ENCODE assay signal across 18 cellular contexts in the genomic region with DNA sequence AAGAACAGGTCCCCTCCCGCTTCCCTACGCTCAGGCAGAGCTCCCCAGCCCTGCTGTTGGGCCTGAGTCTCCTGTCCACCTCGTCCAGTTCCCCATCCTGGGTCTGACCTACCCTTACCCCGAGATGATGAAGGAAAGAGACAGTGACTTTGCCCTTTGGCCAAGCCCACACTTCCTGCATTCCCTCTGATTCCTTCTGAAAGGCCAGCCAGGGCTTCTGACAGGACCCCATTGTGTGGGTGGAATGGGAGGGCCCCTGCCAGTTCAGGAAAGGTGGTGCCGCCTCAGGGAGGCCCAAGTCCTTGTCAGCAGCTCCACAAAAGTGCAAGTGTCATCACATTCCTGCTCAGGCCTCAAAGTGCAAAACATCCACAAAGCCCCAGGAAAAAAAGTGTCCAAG.
A peak's percentile ranks its signal among the peaks of the same experiment; 100 is the strongest.
DNase-seq lines count a peak whose midpoint lies in the region; ATAC-seq, FAIRE-seq and TF ChIP-seq lines count a peak whose summit lies in the region.
"Had no signal": no experiment of that assay in that cellular context is flagged by ENCODE, and none has a peak within 500 bp of the region (broad histone marks: within the 10 kb centered on the region; RNA-seq: fewer than 3 reads in every experiment).

No MANE protein-coding gene starts in this region.

- H3K36me3 ChIP-seq in HepG2 (replicated peaks in 1 of 2; ENCODE audit: control insufficient read depth in 1 of 2, insufficient read depth in 2 of 2, low read length in 2 of 2), result no peaks in the 10 kb centered on the region
- H3K36me3 ChIP-seq: lower lobe of right lung, ovary, vagina had no signal

- TF ChIP-seq RAD21 in HepG2 (CRISPR knock-in tag; IDR thresholded peaks at IDR 0.05), result no peak

- ATAC-seq in WTC11 (no peak), HepG2 (peak; percentile 80)

- peak overlapping the region in 1 of 3 experiments; percentile 49; a peak in 2 of 6 replicates for H3K4me3 ChIP-seq in HepG2 (replicated peaks in 1 of 3; ENCODE audit: insufficient read depth in 1 of 3, low read depth in 2 of 3, low read length in 3 of 3)
- H3K4me3 ChIP-seq: lower lobe of right lung, ovary, vagina had no signal

- DNase-seq in ELF-1 (ENCODE audit: low read depth, low spot score), result peak; percentile 83
- DNase-seq in WTC11 (ENCODE audit: low spot score), result no peak
- peak; percentile 61 for DNase-seq in HepG2 (ENCODE audit: low spot score)
- DNase-seq in retina, result peak; percentile 28
- DNase-seq in stimulated activated CD4-positive, alpha-beta T cell treated with anti-CD3 and anti-CD28 coated beads, Interleukin-15, amount 100 ng/mL, for 24 hours, result no peak
- no peak for DNase-seq in DMS153 (lab: John Stamatoyannopoulos, UW)
- DNase-seq in NCI-H510A (lab: John Stamatoyannopoulos, UW), result no peak
- DNase-seq: activated CD4-positive, alpha-beta T cell treated with anti-CD3 and anti-CD28 coated beads for 4 hours; activated naive CD4-positive, alpha-beta T cell treated with anti-CD3 and anti-CD28 coated beads for 36 hours; activated T-cell treated with anti-CD3 and anti-CD28 coated beads, Interleukin-2, amount 50 U/mL, for 48 hours; amygdala; caudate nucleus; CD4-positive, alpha-beta T cell; GDM1; lower lobe of right lung; NCI-H187 treated with DMSO at 0.1 percent for 48 hours; ovary had no signal

- no peaks in the 10 kb centered on the region for H4K20me1 ChIP-seq in HepG2 (ENCODE audit: insufficient read depth, low read length)

- peak; percentile 18 for FAIRE-seq in HepG2 (lab: Jason Lieb, UNC)

- 0 out of 2 replicates have a peak overlapping the region, but pooled peaks have one; percentile 21 for H3K9ac ChIP-seq in HepG2 (ENCODE audit: insufficient read depth, low read depth, low read length)

- TF ChIP-seq EP300 in HepG2 (IDR thresholded peaks at IDR 0.05; ENCODE audit: low read depth in 2 of 2, low read length in 2 of 2) (no peak), HepG2 (CRISPR knock-in tag; IDR thresholded peaks at IDR 0.05; ENCODE audit: borderline replicate concordance) (no peak)

- no peak for TF ChIP-seq POLR2A in HepG2 (IDR thresholded peaks at IDR 0.05; ENCODE audit: insufficient read depth in 1 of 2, low read depth in 2 of 2, low read length in 2 of 2)

- BruUV-seq in HepG2 (replicated peaks; lab: Mats Ljungman, UMichigan), result no TSS peak

- no peak overlapping the region for H3K4me3 Mint-ChIP-seq in WTC11
- H3K4me3 Mint-ChIP-seq: activated naive CD4-positive, alpha-beta T cell treated with anti-CD3 and anti-CD28 coated beads for 36 hours; CD4-positive, alpha-beta T cell had no signal

- H3K4me1 ChIP-seq in HepG2 (ENCODE audit: insufficient read depth, low read length), result peaks cover 38% of the 10 kb centered on the region
- H3K4me1 ChIP-seq: vagina had no signal

- TF ChIP-seq CTCF in WTC11 (IDR thresholded peaks at IDR 0.05) (no peak), HepG2 (CRISPR knock-in tag; IDR thresholded peaks at IDR 0.05) (no peak)

- no peaks in the 10 kb centered on the region for H3K27me3 Mint-ChIP-seq in WTC11 (ENCODE audit: low read depth)
- H3K27me3 Mint-ChIP-seq: CD4-positive, alpha-beta T cell had no signal

- no peaks in the 10 kb centered on the region for H3K9me3 Mint-ChIP-seq in WTC11
- H3K9me3 Mint-ChIP-seq: activated naive CD4-positive, alpha-beta T cell treated with anti-CD3 and anti-CD28 coated beads for 36 hours; CD4-positive, alpha-beta T cell had no signal

- 0% methylated on average over 2 of the region's 5 CpGs for WGBS in HepG2 (ENCODE audit: low lambda C conversion rate)

- no peaks in the 10 kb centered on the region for H3K27me3 ChIP-seq in HepG2 (ENCODE audit: control insufficient read depth in 1 of 2, insufficient read depth in 2 of 2, low read length in 2 of 2)
- H3K27me3 ChIP-seq: ovary, vagina had no signal

- no peaks in the 10 kb centered on the region for H3K9me3 ChIP-seq in HepG2 (ENCODE audit: low read length)
- H3K9me3 ChIP-seq: lower lobe of right lung, ovary, vagina had no signal

- in situ Hi-C loops in HepG2 (cut with HindIII; ENCODE audit: extremely low pct_ligation_motif_present, low pct_unique_long_range_greater_than_20kb), result no loop called here

- H3K27ac ChIP-seq in HepG2 (ENCODE audit: extremely low read length, insufficient read depth, low read length), result no peak overlapping the region
- H3K27ac ChIP-seq: lower lobe of right lung, ovary, vagina had no signal

- peak overlapping the region; percentile 36 for H2AFZ ChIP-seq in HepG2 (ENCODE audit: low read length)

- peaks cover 46% of the 10 kb centered on the region for H3K36me3 Mint-ChIP-seq in WTC11

- CTCF ChIA-PET in WTC11 (lab: Charles Lee) (interaction anchor here (3.4 kb wide), 1 partner anchor 9 kb away, joined by 13 read pairs; no protein-coding TSS in a partner anchor), HepG2 (lab: Yijun Ruan, JAX; ENCODE audit: low intra/inter-chr PET ratio, low total read pairs) (no interaction called here)

- intact Hi-C loops in HepG2 (cut with micrococcal nuclease; ENCODE audit: unreplicated experiment), result no loop called here

- POLR2A ChIA-PET in WTC11 (lab: Charles Lee) (no interaction called here), HepG2 (lab: Yijun Ruan, JAX) (no interaction called here)

- no peaks in the 10 kb centered on the region for H3K4me1 Mint-ChIP-seq in WTC11

- no peaks in the 10 kb centered on the region for H3K79me2 ChIP-seq in HepG2 (ENCODE audit: insufficient read depth, low read length)

- H3K4me2 ChIP-seq in HepG2 (ENCODE audit: low read depth, low read length), result peak overlapping the region; percentile 75

- H3K27ac Mint-ChIP-seq in WTC11, result peak overlapping the region; percentile 51
- H3K27ac Mint-ChIP-seq: activated naive CD4-positive, alpha-beta T cell treated with anti-CD3 and anti-CD28 coated beads for 36 hours; CD4-positive, alpha-beta T cell had no signal

TF ChIP-seq in WTC11, 78 proteins besides CTCF, POLR2A, EP300 and RAD21 (continues in another document):
- TF ChIP-seq NR1H2 (CRISPR knock-in tag; IDR thresholded peaks at IDR 0.05) (no peak), TEAD1 (CRISPR knock-in tag; IDR thresholded peaks at IDR 0.05) (no peak)
- TF ChIP-seq, protein P1, sequence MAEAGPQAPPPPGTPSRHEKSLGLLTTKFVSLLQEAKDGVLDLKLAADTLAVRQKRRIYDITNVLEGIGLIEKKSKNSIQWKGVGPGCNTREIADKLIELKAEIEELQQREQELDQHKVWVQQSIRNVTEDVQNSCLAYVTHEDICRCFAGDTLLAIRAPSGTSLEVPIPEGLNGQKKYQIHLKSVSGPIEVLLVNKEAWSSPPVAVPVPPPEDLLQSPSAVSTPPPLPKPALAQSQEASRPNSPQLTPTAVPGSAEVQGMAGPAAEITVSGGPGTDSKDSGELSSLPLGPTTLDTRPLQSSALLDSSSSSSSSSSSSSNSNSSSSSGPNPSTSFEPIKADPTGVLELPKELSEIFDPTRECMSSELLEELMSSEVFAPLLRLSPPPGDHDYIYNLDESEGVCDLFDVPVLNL (CRISPR knock-in tag; IDR thresholded peaks at IDR 0.05; ENCODE audit: borderline replicate concordance, low read depth), result no peak

TF ChIP-seq in HepG2, 621 proteins besides CTCF, POLR2A, EP300 and RAD21 (continues in another document):
- TF ChIP-seq SOX5 (CRISPR knock-in tag; IDR thresholded peaks at IDR 0.05; ENCODE audit: borderline replicate concordance) (no peak), NR3C1 (CRISPR knock-in tag; IDR thresholded peaks at IDR 0.05) (no peak), ZFP36L2 (CRISPR knock-in tag; IDR thresholded peaks at IDR 0.05) (no peak), SPEN (CRISPR knock-in tag; IDR thresholded peaks at IDR 0.05; ENCODE audit: low read depth) (no peak), ZFX (CRISPR knock-in tag; IDR thresholded peaks at IDR 0.05; ENCODE audit: low read depth) (peak; percentile 28; the same call in 1 of the 2 replicates), HMGA1 (CRISPR knock-in tag; conservative IDR thresholded peaks at IDR 0.05) (no peak), NFIB (CRISPR knock-in tag; IDR thresholded peaks at IDR 0.05; ENCODE audit: borderline replicate concordance) (no peak), DMAP1 (CRISPR knock-in tag; IDR thresholded peaks at IDR 0.05) (no peak), STAT5B (CRISPR knock-in tag; IDR thresholded peaks at IDR 0.05) (no peak), MBNL3 (CRISPR knock-in tag; conservative IDR thresholded peaks at IDR 0.05) (no peak), ELF3 (CRISPR knock-in tag; IDR thresholded peaks at IDR 0.05) (no peak), NFRKB (IDR thresholded peaks at IDR 0.05) (no peak), ELF1 (CRISPR knock-in tag; IDR thresholded peaks at IDR 0.05) (no peak), PHF5A (CRISPR knock-in tag; IDR thresholded peaks at IDR 0.05; ENCODE audit: low read depth, unreplicated experiment) (no peak)
- TF ChIP-seq, protein P2, sequence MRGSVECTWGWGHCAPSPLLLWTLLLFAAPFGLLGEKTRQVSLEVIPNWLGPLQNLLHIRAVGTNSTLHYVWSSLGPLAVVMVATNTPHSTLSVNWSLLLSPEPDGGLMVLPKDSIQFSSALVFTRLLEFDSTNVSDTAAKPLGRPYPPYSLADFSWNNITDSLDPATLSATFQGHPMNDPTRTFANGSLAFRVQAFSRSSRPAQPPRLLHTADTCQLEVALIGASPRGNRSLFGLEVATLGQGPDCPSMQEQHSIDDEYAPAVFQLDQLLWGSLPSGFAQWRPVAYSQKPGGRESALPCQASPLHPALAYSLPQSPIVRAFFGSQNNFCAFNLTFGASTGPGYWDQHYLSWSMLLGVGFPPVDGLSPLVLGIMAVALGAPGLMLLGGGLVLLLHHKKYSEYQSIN (CRISPR knock-in tag; IDR thresholded peaks at IDR 0.05; ENCODE audit: borderline replicate concordance), result no peak
- TF ChIP-seq, protein P3, sequence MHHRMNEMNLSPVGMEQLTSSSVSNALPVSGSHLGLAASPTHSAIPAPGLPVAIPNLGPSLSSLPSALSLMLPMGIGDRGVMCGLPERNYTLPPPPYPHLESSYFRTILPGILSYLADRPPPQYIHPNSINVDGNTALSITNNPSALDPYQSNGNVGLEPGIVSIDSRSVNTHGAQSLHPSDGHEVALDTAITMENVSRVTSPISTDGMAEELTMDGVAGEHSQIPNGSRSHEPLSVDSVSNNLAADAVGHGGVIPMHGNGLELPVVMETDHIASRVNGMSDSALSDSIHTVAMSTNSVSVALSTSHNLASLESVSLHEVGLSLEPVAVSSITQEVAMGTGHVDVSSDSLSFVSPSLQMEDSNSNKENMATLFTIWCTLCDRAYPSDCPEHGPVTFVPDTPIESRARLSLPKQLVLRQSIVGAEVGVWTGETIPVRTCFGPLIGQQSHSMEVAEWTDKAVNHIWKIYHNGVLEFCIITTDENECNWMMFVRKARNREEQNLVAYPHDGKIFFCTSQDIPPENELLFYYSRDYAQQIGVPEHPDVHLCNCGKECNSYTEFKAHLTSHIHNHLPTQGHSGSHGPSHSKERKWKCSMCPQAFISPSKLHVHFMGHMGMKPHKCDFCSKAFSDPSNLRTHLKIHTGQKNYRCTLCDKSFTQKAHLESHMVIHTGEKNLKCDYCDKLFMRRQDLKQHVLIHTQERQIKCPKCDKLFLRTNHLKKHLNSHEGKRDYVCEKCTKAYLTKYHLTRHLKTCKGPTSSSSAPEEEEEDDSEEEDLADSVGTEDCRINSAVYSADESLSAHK (CRISPR knock-in tag; IDR thresholded peaks at IDR 0.05; ENCODE audit: borderline replicate concordance), result no peak

Comparison
In these comparisons a context has a peak if more than half of its experiments do, and no peak if none do; other contexts are left out.
1. DNase-seq: peak in ELF-1 (single experiment), HepG2 (single experiment) and retina (single experiment); none in WTC11 (single experiment), stimulated activated CD4-positive, alpha-beta T cell treated with anti-CD3 and anti-CD28 coated beads, Interleukin-15, amount 100 ng/mL, for 24 hours (single experiment), DMS153 (single experiment) and NCI-H510A (single experiment).